9 cellular contexts compared by ENCODE assay signal in the genomic region with DNA sequence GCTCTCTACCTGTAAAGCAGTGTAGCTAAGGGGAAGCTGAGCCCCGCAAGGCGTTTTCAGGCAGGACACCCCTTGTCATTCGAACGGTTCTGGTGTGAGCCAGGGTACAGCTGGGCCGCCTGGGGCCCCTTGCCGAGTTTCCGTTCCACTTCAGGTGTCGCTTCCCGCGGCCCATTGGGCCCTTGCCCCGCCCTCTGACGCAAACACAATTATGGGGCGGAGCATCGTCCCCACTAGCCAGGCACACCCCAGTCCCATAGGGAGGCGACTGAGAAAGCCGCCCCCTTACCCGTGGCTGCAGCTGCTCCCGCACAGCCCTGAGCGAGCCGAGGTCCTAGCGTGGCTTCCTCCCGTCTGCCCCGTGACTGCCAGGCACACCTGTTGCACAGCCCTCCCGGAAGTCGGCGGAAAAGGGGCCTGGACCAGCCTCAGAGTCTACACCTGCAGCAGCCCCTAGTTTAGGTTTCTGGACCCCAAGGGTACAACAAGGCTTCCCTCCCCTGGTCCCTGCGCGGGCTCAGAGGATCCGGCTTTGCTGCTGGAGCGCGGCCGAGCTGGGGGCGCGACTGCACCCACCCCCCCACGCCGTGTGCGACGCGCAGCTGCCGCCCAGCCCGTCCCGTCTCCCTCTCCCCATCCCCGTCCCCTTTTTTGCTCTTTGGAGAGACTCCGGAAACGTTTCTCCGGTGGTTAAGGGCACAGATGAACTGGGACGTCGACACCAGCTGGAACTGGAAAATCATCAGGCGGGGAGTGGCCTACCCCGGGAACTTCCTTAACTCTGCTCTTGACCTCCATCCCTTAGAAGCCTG. TPM values are rescaled to one million over a fixed set of nuclear protein-coding genes. Genes with fewer than 3 reads are reported as not detected.
DNase-seq lines count a peak whose midpoint lies in the region; ATAC-seq and TF ChIP-seq lines count a peak whose summit lies in the region.
"Had no signal": no experiment of that assay in that cellular context is flagged by ENCODE, and none has a peak within 500 bp of the region (broad histone marks: within the 10 kb centered on the region; RNA-seq: fewer than 3 reads in every experiment).

A gene with protein sequence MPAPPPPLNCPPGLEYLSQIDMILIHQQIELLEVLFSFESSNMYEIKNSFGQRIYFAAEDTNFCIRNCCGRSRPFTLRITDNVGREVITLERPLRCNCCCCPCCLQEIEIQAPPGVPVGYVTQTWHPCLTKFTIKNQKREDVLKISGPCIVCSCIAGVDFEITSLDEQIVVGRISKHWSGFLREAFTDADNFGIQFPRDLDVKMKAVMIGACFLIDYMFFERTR (minus strand): TSS at position 356 of the 812 bp plus-strand sequence. CDS start 9,657 bp downstream, outside the sequence.

- DNase-seq in NT2/D1 (ENCODE audit: low read depth, low spot score) (peak; percentile 3), head of caudate nucleus (peak in 36 of 42 donors; percentile 4 to 61 (median 32)), renal cortical epithelial cell (ENCODE audit: low read depth) (peak; percentile 51), aorta (peak; percentile 82 to 88), HPDE6-E6E7 (ENCODE audit: extremely low spot score) (no peak)
- peak; percentile 48 for DNase-seq in activated gamma-delta T cell treated with anti-CD3 and anti-CD28 coated beads, Interleukin-2, amount 50 U/mL, for 16 hours (ENCODE audit: low read depth)

- peak; percentile 52 for TF ChIP-seq POLR2A in GM18526 (IDR thresholded peaks at IDR 0.05; ENCODE audit: extremely low read depth, insufficient read length)

- intact Hi-C loops in head of caudate nucleus (cut with DNase I), result no loop called here
- intact Hi-C loops in aorta (cut with DNase I), result no loop called here

- peak within 1 kb of the TSS; percentile 61 for H3K9ac ChIP-seq in NT2/D1 (ENCODE audit: insufficient read length, low read depth)

- no peaks in the 10 kb centered on the region for H3K27me3 ChIP-seq in NT2/D1 (ENCODE audit: insufficient read depth, insufficient read length)
- no peaks in the 10 kb centered on the region for H3K27me3 ChIP-seq in aorta (ENCODE audit: control insufficient read depth in 1 of 2, insufficient read depth in 2 of 2, low read length in 1 of 2)

- H3K4me1 ChIP-seq in NT2/D1 (ENCODE audit: insufficient read depth, insufficient read length) (no peaks in the 10 kb centered on the region), aorta (ENCODE audit: control insufficient read depth in 1 of 2, insufficient read depth in 2 of 2, low read length in 2 of 2) (peaks cover 0 to 3% of the 10 kb centered on the region in 2 donors)

- peak; percentile 97 for ATAC-seq in HG02970 (IDR thresholded peaks at IDR 0.05; ENCODE audit: low FRiP score, unreplicated experiment)
- peak; percentile 87 for ATAC-seq in aorta (ENCODE audit: low FRiP score)

- 3% methylated on average over 47 to 50 of the region's 50 CpGs for WGBS in aorta, 2 donors

- peak within 1 kb of the TSS; percentile 44 for H3K4me3 ChIP-seq in NT2/D1 (ENCODE audit: insufficient read length, low read depth)
- peak within 1 kb of the TSS; percentile 22 to 50 for H3K4me3 ChIP-seq in aorta (ENCODE audit: low read length in 2 of 2)

- no peaks in the 10 kb centered on the region for H3K9me3 ChIP-seq in NT2/D1 (ENCODE audit: insufficient read depth, low read length)
- H3K9me3 ChIP-seq in aorta (ENCODE audit: control insufficient read depth, low read length), result no peaks in the 10 kb centered on the region

- H3K27ac ChIP-seq in aorta (ENCODE audit: low read depth in 1 of 2, low read length in 2 of 2), result peak within 1 kb of the TSS in 1 of 2 donors; percentile 7

- H3K36me3 ChIP-seq in NT2/D1 (ENCODE audit: insufficient read depth, insufficient read length, low read length), result no peaks in the 10 kb centered on the region
- H3K36me3 ChIP-seq in aorta (ENCODE audit: control insufficient read depth in 1 of 2, insufficient read depth in 2 of 2, low read length in 1 of 2), result no peaks in the 10 kb centered on the region

RNA-seq across cellular contexts. Expression of the gene that starts here (rescaled TPM):
- total RNA-seq in renal cortical epithelial cell, result 1.4 TPM in 1 of 2 replicates, not detected in the other
- 1 to 10 TPM; 1.0 to 1.4 TPM for total RNA-seq in aorta
- not detected for polyA plus RNA-seq in aorta
- total RNA-seq: temporal lobe had no signal
